Comparison of ENCODE assay signal across 4 cellular contexts in the genomic region with DNA sequence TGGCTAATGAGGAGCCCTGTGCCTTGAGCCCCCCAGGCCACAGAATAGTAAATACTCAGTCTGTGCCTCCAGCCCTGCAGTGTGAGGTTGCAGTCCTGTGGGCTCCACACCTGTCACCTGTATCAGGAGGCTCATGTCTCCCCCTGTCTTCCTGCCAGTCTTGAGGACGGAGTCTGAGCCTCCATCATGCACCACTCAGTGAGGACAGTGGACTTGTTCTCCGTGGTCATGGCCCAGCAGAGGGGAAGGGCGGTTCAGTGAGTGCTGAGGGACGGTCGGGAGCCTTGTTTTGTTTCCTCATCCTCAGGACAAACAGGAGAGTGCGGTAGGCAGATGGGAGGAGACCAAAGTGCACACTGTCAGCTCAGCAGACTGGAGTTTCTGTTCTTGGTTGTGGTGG. TPM values are rescaled to one million over a fixed set of nuclear protein-coding genes. Genes with fewer than 3 reads are reported as not detected.
"Had no signal": no experiment of that assay in that cellular context is flagged by ENCODE, and none has a peak within 500 bp of the region (broad histone marks: within the 10 kb centered on the region; RNA-seq: fewer than 3 reads in every experiment).

No MANE protein-coding gene starts in this region.

RNA-seq across cellular contexts. Expression of a gene that starts 33.4 kb away (rescaled TPM):
- total RNA-seq: GM23248, H4, H7 had no signal
- polyA plus RNA-seq: K562 had no signal
